In genomic region chr7:45435846-45436245, GRCh38 we compare ENCODE assay signal across 14 cellular contexts.
DNase-seq lines count a peak whose midpoint lies in the region; ATAC-seq and TF ChIP-seq lines count a peak whose summit lies in the region.
"Had no signal": no experiment of that assay in that cellular context is flagged by ENCODE, and none has a peak within 500 bp of the region (broad histone marks: within the 10 kb centered on the region; RNA-seq: fewer than 3 reads in every experiment).

No MANE protein-coding gene starts in this region.

- no peaks in the 10 kb centered on the region for H3K36me3 ChIP-seq in endodermal cell (ENCODE audit: control insufficient read depth, insufficient read depth, low read length)

- TF ChIP-seq CTCF in foreskin keratinocyte (conservative IDR thresholded peaks at IDR 0.05) (no peak), endodermal cell (conservative IDR thresholded peaks at IDR 0.05) (no peak)

- CTCF ChIA-PET in activated CD8-positive, alpha-beta memory T cell treated with anti-CD3 and anti-CD28 coated beads, Interleukin-2, amount 10 ng/mL, durations not matched to agents 7 days and 5 days (lab: Charles Lee): no interaction called here

- H3K27ac Mint-ChIP-seq in activated CD8-positive, alpha-beta memory T cell treated with anti-CD3 and anti-CD28 coated beads, Interleukin-2, amount 10 ng/mL, durations not matched to agents 7 days and 5 days: no peak overlapping the region
- no peak overlapping the region for H3K27ac Mint-ChIP-seq in activated T-cell treated with anti-CD3 and anti-CD28 coated beads, Interleukin-2, amount 50 U/mL, for 72 hours
- no peak overlapping the region for H3K27ac Mint-ChIP-seq in endodermal cell
- H3K27ac Mint-ChIP-seq: nephron had no signal

- no peak overlapping the region for H3K4me3 Mint-ChIP-seq in activated CD8-positive, alpha-beta memory T cell treated with anti-CD3 and anti-CD28 coated beads, Interleukin-2, amount 10 ng/mL, durations not matched to agents 7 days and 5 days
- H3K4me3 Mint-ChIP-seq in activated T-cell treated with anti-CD3 and anti-CD28 coated beads, Interleukin-2, amount 50 U/mL, for 72 hours: no peak overlapping the region
- no peak overlapping the region for H3K4me3 Mint-ChIP-seq in endodermal cell
- H3K4me3 Mint-ChIP-seq: nephron had no signal

- no peak overlapping the region for H3K9ac ChIP-seq in endodermal cell (ENCODE audit: extremely low read depth, low read length, poor library complexity, severe bottlenecking)

- H3K27me3 Mint-ChIP-seq in activated CD8-positive, alpha-beta memory T cell treated with anti-CD3 and anti-CD28 coated beads, Interleukin-2, amount 10 ng/mL, durations not matched to agents 7 days and 5 days: peaks cover 30% of the 10 kb centered on the region
- H3K27me3 Mint-ChIP-seq in activated T-cell treated with anti-CD3 and anti-CD28 coated beads, Interleukin-2, amount 50 U/mL, for 72 hours (ENCODE audit: low read depth): peaks cover 56% of the 10 kb centered on the region
- peaks cover 21% of the 10 kb centered on the region for H3K27me3 Mint-ChIP-seq in endodermal cell (ENCODE audit: insufficient read depth)

- peaks cover 4% of the 10 kb centered on the region for H3K9me3 ChIP-seq in endodermal cell (ENCODE audit: control insufficient read depth, low read length)
- H3K9me3 ChIP-seq: body of pancreas had no signal

- WGBS in endodermal cell (ENCODE audit: insufficient coverage in 1 of 2, insufficient read length in 1 of 2), 2 experiments: 93 to 100% methylated on average over 1 of the region's 1 CpG

- peaks cover 3% of the 10 kb centered on the region for H3K4me1 ChIP-seq in foreskin keratinocyte
- H3K4me1 ChIP-seq in endodermal cell (ENCODE audit: control insufficient read depth, insufficient read depth, low read length): no peaks in the 10 kb centered on the region
- H3K4me1 ChIP-seq: body of pancreas had no signal

- no peaks in the 10 kb centered on the region for H3K4me1 Mint-ChIP-seq in activated CD8-positive, alpha-beta memory T cell treated with anti-CD3 and anti-CD28 coated beads, Interleukin-2, amount 10 ng/mL, durations not matched to agents 7 days and 5 days
- H3K4me1 Mint-ChIP-seq in activated T-cell treated with anti-CD3 and anti-CD28 coated beads, Interleukin-2, amount 50 U/mL, for 72 hours (ENCODE audit: low read depth): no peaks in the 10 kb centered on the region
- no peaks in the 10 kb centered on the region for H3K4me1 Mint-ChIP-seq in endodermal cell
- H3K4me1 Mint-ChIP-seq: nephron had no signal

- H3K36me3 Mint-ChIP-seq in activated CD8-positive, alpha-beta memory T cell treated with anti-CD3 and anti-CD28 coated beads, Interleukin-2, amount 10 ng/mL, durations not matched to agents 7 days and 5 days: no peaks in the 10 kb centered on the region
- H3K36me3 Mint-ChIP-seq in activated T-cell treated with anti-CD3 and anti-CD28 coated beads, Interleukin-2, amount 50 U/mL, for 72 hours (ENCODE audit: insufficient read depth in 2 of 2): no peaks in the 10 kb centered on the region
- no peaks in the 10 kb centered on the region for H3K36me3 Mint-ChIP-seq in endodermal cell (ENCODE audit: low read depth)

- no peak overlapping the region for H3K4me3 ChIP-seq in endodermal cell (ENCODE audit: low read length)
- H3K4me3 ChIP-seq: body of pancreas, smooth muscle cell had no signal

- ATAC-seq in foreskin keratinocyte: peak; percentile 94
- no peak for ATAC-seq in activated CD8-positive, alpha-beta memory T cell treated with anti-CD3 and anti-CD28 coated beads, Interleukin-2, amount 10 ng/mL, durations not matched to agents 7 days and 5 days
- no peak for ATAC-seq in activated T-cell treated with anti-CD3 and anti-CD28 coated beads, Interleukin-2, amount 50 U/mL, for 72 hours (replicated peaks in 1 of 2)
- ATAC-seq: body of pancreas had no signal

- H3K27me3 ChIP-seq in foreskin keratinocyte: peaks cover 43% of the 10 kb centered on the region
- H3K27me3 ChIP-seq in endodermal cell (ENCODE audit: control insufficient read depth, insufficient read depth, low read length, poor library complexity, severe bottlenecking): peaks cover 9% of the 10 kb centered on the region
- H3K27me3 ChIP-seq: body of pancreas had no signal

- H3K27ac ChIP-seq in foreskin keratinocyte (no peak overlapping the region), endodermal cell (ENCODE audit: low read depth, low read length) (no peak overlapping the region)
- H3K27ac ChIP-seq: body of pancreas had no signal

- no peaks in the 10 kb centered on the region for H3K9me3 Mint-ChIP-seq in activated CD8-positive, alpha-beta memory T cell treated with anti-CD3 and anti-CD28 coated beads, Interleukin-2, amount 10 ng/mL, durations not matched to agents 7 days and 5 days (ENCODE audit: low read depth)
- H3K9me3 Mint-ChIP-seq in activated T-cell treated with anti-CD3 and anti-CD28 coated beads, Interleukin-2, amount 50 U/mL, for 72 hours: peaks cover 0 to 4% of the 10 kb centered on the region in 2 donors
- peaks cover 4% of the 10 kb centered on the region for H3K9me3 Mint-ChIP-seq in endodermal cell

- DNase-seq in AG08395 (ENCODE audit: low spot score) (peak; percentile 84), HT-29 (ENCODE audit: low spot score) (peak; percentile 17), SW480 (ENCODE audit: low spot score) (peak; percentile 89), foreskin keratinocyte (peak; percentile 86 to 92), hypothalamus (lab: John Stamatoyannopoulos, UW) (no peak), endodermal cell (no peak)
- DNase-seq in activated CD8-positive, alpha-beta memory T cell treated with anti-CD3 and anti-CD28 coated beads, Interleukin-2, amount 10 ng/mL, durations not matched to agents 7 days and 5 days: no peak
- no peak for DNase-seq in activated T-cell treated with anti-CD3 and anti-CD28 coated beads, Interleukin-2, amount 50 U/mL, for 72 hours
- DNase-seq: activated CD4-positive, alpha-beta T cell treated with anti-CD3 and anti-CD28 coated beads for 1 hour; body of pancreas; NCI-H1092; NCI-H69 had no signal

Comparison
In these comparisons a context has a peak if more than half of its experiments do, and no peak if none do; other contexts are left out.
1. DNase-seq: peak in AG08395 (single experiment), HT-29 (single experiment), SW480 (single experiment) and foreskin keratinocyte (2 of 2); none in activated CD8-positive, alpha-beta memory T cell treated with anti-CD3 and anti-CD28 coated beads, Interleukin-2, amount 10 ng/mL, durations not matched to agents 7 days and 5 days (single experiment), activated T-cell treated with anti-CD3 and anti-CD28 coated beads, Interleukin-2, amount 50 U/mL, for 72 hours (0 of 2), hypothalamus (0 of 51) and endodermal cell (single experiment).